In genomic region chr14:64956697-64957412, GRCh38 we compare ENCODE assay signal across 1 cellular context.
TF ChIP-seq lines count a peak whose summit lies in the region.

No MANE protein-coding gene starts in this region.

TF ChIP-seq in GM23338, 12 proteins besides CTCF, POLR2A, EP300 and RAD21 (continued from another document):
- TF ChIP-seq, protein P1, sequence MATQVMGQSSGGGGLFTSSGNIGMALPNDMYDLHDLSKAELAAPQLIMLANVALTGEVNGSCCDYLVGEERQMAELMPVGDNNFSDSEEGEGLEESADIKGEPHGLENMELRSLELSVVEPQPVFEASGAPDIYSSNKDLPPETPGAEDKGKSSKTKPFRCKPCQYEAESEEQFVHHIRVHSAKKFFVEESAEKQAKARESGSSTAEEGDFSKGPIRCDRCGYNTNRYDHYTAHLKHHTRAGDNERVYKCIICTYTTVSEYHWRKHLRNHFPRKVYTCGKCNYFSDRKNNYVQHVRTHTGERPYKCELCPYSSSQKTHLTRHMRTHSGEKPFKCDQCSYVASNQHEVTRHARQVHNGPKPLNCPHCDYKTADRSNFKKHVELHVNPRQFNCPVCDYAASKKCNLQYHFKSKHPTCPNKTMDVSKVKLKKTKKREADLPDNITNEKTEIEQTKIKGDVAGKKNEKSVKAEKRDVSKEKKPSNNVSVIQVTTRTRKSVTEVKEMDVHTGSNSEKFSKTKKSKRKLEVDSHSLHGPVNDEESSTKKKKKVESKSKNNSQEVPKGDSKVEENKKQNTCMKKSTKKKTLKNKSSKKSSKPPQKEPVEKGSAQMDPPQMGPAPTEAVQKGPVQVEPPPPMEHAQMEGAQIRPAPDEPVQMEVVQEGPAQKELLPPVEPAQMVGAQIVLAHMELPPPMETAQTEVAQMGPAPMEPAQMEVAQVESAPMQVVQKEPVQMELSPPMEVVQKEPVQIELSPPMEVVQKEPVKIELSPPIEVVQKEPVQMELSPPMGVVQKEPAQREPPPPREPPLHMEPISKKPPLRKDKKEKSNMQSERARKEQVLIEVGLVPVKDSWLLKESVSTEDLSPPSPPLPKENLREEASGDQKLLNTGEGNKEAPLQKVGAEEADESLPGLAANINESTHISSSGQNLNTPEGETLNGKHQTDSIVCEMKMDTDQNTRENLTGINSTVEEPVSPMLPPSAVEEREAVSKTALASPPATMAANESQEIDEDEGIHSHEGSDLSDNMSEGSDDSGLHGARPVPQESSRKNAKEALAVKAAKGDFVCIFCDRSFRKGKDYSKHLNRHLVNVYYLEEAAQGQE (IDR thresholded peaks at IDR 0.05; ENCODE audit: unreplicated experiment), result no peak
TF ChIP-seq in GM23338: peak in this region for 0.
